ENCODE assay signal across 19 cellular contexts in the genomic region with DNA sequence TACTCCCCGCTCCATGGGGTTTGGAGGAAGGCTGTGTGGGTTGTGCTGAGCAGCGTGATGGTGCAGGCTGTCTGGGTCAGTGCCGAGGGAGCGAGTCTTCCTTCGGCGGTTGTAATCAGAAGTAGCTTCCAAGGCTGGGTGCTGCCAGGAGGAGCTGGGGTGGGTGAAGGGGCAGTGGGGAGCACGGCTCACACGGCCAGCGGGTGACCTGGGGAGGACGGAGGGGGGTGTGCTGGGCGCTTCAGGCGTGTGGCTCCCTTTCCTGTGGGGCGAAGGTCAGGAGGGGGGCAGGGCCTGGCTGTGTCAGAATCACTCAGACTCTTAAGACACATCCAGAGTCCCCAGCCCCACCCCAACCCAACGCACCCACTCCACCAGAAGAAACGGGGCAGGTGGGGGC.
A peak's percentile ranks its signal among the peaks of the same experiment; 100 is the strongest.
DNase-seq lines count a peak whose midpoint lies in the region; ATAC-seq and TF ChIP-seq lines count a peak whose summit lies in the region.
"Had no signal": no experiment of that assay in that cellular context is flagged by ENCODE, and none has a peak within 500 bp of the region (broad histone marks: within the 10 kb centered on the region; RNA-seq: fewer than 3 reads in every experiment).

No MANE protein-coding gene starts in this region.

- no peaks in the 10 kb centered on the region for H3K36me3 Mint-ChIP-seq in activated T-helper 17 cell treated with anti-CD3 and anti-CD28 coated beads, Interleukin-2, amount 50 U/mL, for 72 hours (ENCODE audit: low read depth)
- H3K36me3 Mint-ChIP-seq: activated CD4-positive, alpha-beta memory T cell treated with anti-CD3 and anti-CD28 coated beads for 36 hours; activated naive CD8-positive, alpha-beta T cell had no signal

- intact Hi-C loops in A673 (cut with micrococcal nuclease; ENCODE audit: unreplicated experiment) (no loop called here), left colon (cut with DNase I, micrococcal nuclease) (no loop called here), psoas muscle (cut with DNase I) (loop anchor here in 1 of 2 donors (5.0 kb wide), 1 partner anchor 60 kb away; a partner anchor contains a TSS)

- BruUV-seq in A673 (replicated peaks; lab: Mats Ljungman, UMichigan): no TSS peak

- H3K27ac Mint-ChIP-seq in activated T-helper 17 cell treated with anti-CD3 and anti-CD28 coated beads, Interleukin-2, amount 50 U/mL, for 72 hours: no peak overlapping the region
- H3K27ac Mint-ChIP-seq: activated CD4-positive, alpha-beta memory T cell treated with anti-CD3 and anti-CD28 coated beads for 36 hours; activated naive CD8-positive, alpha-beta T cell had no signal

- DNase-seq in A673 (ENCODE audit: low spot score): no peak
- DNase-seq in Peyer's patch: peak in 2 of 3 donors; percentile 71 to 76
- no peak for DNase-seq in left colon
- DNase-seq in psoas muscle: no peak
- DNase-seq in DMS114 treated with DMSO at 0.1 percent for 48 hours (lab: John Stamatoyannopoulos, UW; ENCODE audit: unreplicated experiment): no peak
- DNase-seq in stimulated activated CD4-positive, alpha-beta T cell treated with anti-CD3 and anti-CD28 coated beads, Interleukin-4, amount 100 ng/mL, for 24 hours: no peak
- DNase-seq: activated CD4-positive, alpha-beta memory T cell treated with anti-CD3 and anti-CD28 coated beads for 36 hours; activated T-cell treated with anti-CD3 and anti-CD28 coated beads, Interleukin-2, amount 50 U/mL, for 48 hours; caudate nucleus; effector memory CD8-positive, alpha-beta T cell; hypothalamus; NCI-H1694; stimulated activated naive B cell treated with anti-CD40 and anti-IgM and Interleukin-4, amounts not matched to agents 10 μg/mL and 1 μg/mL and 100 μg/mL, for 72 hours; T-helper 1 cell; WERI-Rb-1 had no signal

- no peak for TF ChIP-seq CTCF in A673 (conservative IDR thresholded peaks at IDR 0.05; ENCODE audit: low read depth, low read length)
- no peak for TF ChIP-seq CTCF in Peyer's patch (IDR thresholded peaks at IDR 0.05)
- no peak for TF ChIP-seq CTCF in psoas muscle (IDR thresholded peaks at IDR 0.05)

- H3K9me3 Mint-ChIP-seq in activated T-helper 17 cell treated with anti-CD3 and anti-CD28 coated beads, Interleukin-2, amount 50 U/mL, for 72 hours: no peaks in the 10 kb centered on the region
- H3K9me3 Mint-ChIP-seq: activated CD4-positive, alpha-beta memory T cell treated with anti-CD3 and anti-CD28 coated beads for 36 hours; effector memory CD8-positive, alpha-beta T cell; stimulated activated naive B cell treated with anti-CD40 and anti-IgM and Interleukin-4, amounts not matched to agents 10 μg/mL and 1 μg/mL and 100 μg/mL, for 72 hours had no signal

- H3K27me3 Mint-ChIP-seq in activated T-helper 17 cell treated with anti-CD3 and anti-CD28 coated beads, Interleukin-2, amount 50 U/mL, for 72 hours: no peaks in the 10 kb centered on the region
- H3K27me3 Mint-ChIP-seq: activated naive CD8-positive, alpha-beta T cell had no signal

- H3K4me1 Mint-ChIP-seq in activated T-helper 17 cell treated with anti-CD3 and anti-CD28 coated beads, Interleukin-2, amount 50 U/mL, for 72 hours: no peaks in the 10 kb centered on the region

- no peak overlapping the region for H3K4me3 Mint-ChIP-seq in activated T-helper 17 cell treated with anti-CD3 and anti-CD28 coated beads, Interleukin-2, amount 50 U/mL, for 72 hours
- H3K4me3 Mint-ChIP-seq: activated CD4-positive, alpha-beta memory T cell treated with anti-CD3 and anti-CD28 coated beads for 36 hours; activated naive CD8-positive, alpha-beta T cell; effector memory CD8-positive, alpha-beta T cell had no signal

- CTCF ChIA-PET in A673 (lab: Charles Lee): interaction anchor here (0.6 kb wide), 1 partner anchor 31 kb away, joined by 6 read pairs; no protein-coding TSS in a partner anchor

- 79 to 85% (median 80%) methylated on average over 15 of the region's 15 CpGs for WGBS in psoas muscle, 3 donors

- peaks cover 38% of the 10 kb centered on the region for H3K4me1 ChIP-seq in A673 (ENCODE audit: insufficient read depth, low read length, poor library complexity, severe bottlenecking)
- peaks cover 7 to 59% (median 15%) of the 10 kb centered on the region in 4 donors for H3K4me1 ChIP-seq in Peyer's patch
- H3K4me1 ChIP-seq in psoas muscle: peaks cover 59% of the 10 kb centered on the region

- H3K27ac ChIP-seq in A673 (ENCODE audit: low read depth, low read length, poor library complexity, severe bottlenecking): peak overlapping the region; percentile 66
- peak overlapping the region in 3 of 4 donors; percentile 57 to 83 (median 73) for H3K27ac ChIP-seq in Peyer's patch
- H3K27ac ChIP-seq in psoas muscle: peak overlapping the region; percentile 1
- H3K27ac ChIP-seq: pancreas had no signal

- no peak for TF ChIP-seq POLR2A in Peyer's patch (IDR thresholded peaks at IDR 0.05)

- H3K4me3 ChIP-seq in A673 (ENCODE audit: low read depth, low read length, poor library complexity, severe bottlenecking) (no peak overlapping the region), Peyer's patch (no peak overlapping the region), psoas muscle (no peak overlapping the region)
- H3K4me3 ChIP-seq: pancreas had no signal

- H3K36me3 ChIP-seq in A673 (ENCODE audit: insufficient read depth, low read length, poor library complexity, severe bottlenecking) (peaks cover 16% of the 10 kb centered on the region), Peyer's patch (peaks cover 0 to 19% (median 0%) of the 10 kb centered on the region in 3 donors), psoas muscle (ENCODE audit: insufficient read depth in 1 of 2, low read depth in 1 of 2) (peaks cover 0 to 7% of the 10 kb centered on the region in 2 donors)
- H3K36me3 ChIP-seq: pancreas, WERI-Rb-1 had no signal

- POLR2A ChIA-PET in A673 (lab: Charles Lee; ENCODE audit: low non-redundant PET): no interaction called here

- ATAC-seq in left colon: peak; percentile 15
- no peak for ATAC-seq in psoas muscle
- ATAC-seq in activated T-helper 17 cell treated with anti-CD3 and anti-CD28 coated beads, Interleukin-2, amount 50 U/mL, for 72 hours (replicated peaks): no peak
- no peak for ATAC-seq in HG03521 (IDR thresholded peaks at IDR 0.05; ENCODE audit: unreplicated experiment)
- ATAC-seq: effector memory CD8-positive, alpha-beta T cell; stimulated activated naive B cell treated with anti-CD40 and anti-IgM and Interleukin-4, amounts not matched to agents 10 μg/mL and 1 μg/mL and 100 μg/mL, for 72 hours had no signal

- no peaks in the 10 kb centered on the region for H3K27me3 ChIP-seq in A673 (replicated peaks; ENCODE audit: insufficient read depth, low read depth, low read length, poor library complexity)
- no peaks in the 10 kb centered on the region for H3K27me3 ChIP-seq in Peyer's patch
- no peaks in the 10 kb centered on the region for H3K27me3 ChIP-seq in psoas muscle (ENCODE audit: insufficient read depth in 3 of 3, low read length in 2 of 3)
- H3K27me3 ChIP-seq: pancreas had no signal

- H3K9me3 ChIP-seq in A673 (ENCODE audit: low read depth, low read length, poor library complexity, severe bottlenecking) (no peaks in the 10 kb centered on the region), Peyer's patch (no peaks in the 10 kb centered on the region), psoas muscle (no peaks in the 10 kb centered on the region)
- H3K9me3 ChIP-seq: pancreas had no signal

Comparison
In these comparisons a context has a peak if more than half of its experiments do, and no peak if none do; other contexts are left out.
1. DNase-seq: peak in Peyer's patch (2 of 3); none in A673 (single experiment), left colon (0 of 2), psoas muscle (0 of 2), DMS114 treated with DMSO at 0.1 percent for 48 hours (single experiment) and stimulated activated CD4-positive, alpha-beta T cell treated with anti-CD3 and anti-CD28 coated beads, Interleukin-4, amount 100 ng/mL, for 24 hours (single experiment).
2. H3K27ac ChIP-seq: peak in every context shown above with its lines; median percentile 73 in Peyer's patch; 66 in A673; 1 in psoas muscle.